17 cellular contexts compared by ENCODE assay signal in the genomic region with DNA sequence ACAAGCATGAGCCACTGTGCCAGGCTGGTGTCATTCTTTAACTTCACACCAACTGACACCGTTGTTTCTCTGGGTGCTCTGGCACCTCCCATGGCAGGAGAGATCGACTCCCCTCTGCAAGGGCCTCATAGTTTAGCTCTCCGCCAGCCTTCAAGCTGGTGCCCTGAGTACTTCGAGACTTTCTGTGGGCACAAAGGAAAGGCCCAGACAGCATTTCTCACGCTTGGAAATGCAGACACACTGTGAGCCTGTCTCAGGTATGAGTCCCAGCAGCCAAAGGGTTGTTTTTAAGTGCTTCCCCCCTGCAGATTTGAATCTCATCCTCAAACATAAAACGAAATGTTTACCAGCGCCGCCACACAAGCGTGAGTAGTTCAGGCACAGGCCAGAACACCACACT.
DNase-seq lines count a peak whose midpoint lies in the region; ATAC-seq lines count a peak whose summit lies in the region.
"Had no signal": no experiment of that assay in that cellular context is flagged by ENCODE, and none has a peak within 500 bp of the region (broad histone marks: within the 10 kb centered on the region; RNA-seq: fewer than 3 reads in every experiment).

No MANE protein-coding gene starts in this region.

- no peak overlapping the region for H3K4me3 Mint-ChIP-seq in T-helper 2 cell treated with Interferon-gamma antibody and Interleukin-4, amounts not matched to agents 5 μg/mL and 100 μg/mL, for 36 hours
- peak overlapping the region; percentile 81 for H3K4me3 Mint-ChIP-seq in activated naive CD8-positive, alpha-beta T cell
- peak overlapping the region; percentile 67 for H3K4me3 Mint-ChIP-seq in stimulated activated effector memory CD8-positive, alpha-beta T cell treated with anti-CD3 and anti-CD28 coated beads, Interleukin-12 subunit alpha, Interleukin-12 subunit beta, amount 100 ng/mL, for 72 hours
- H3K4me3 Mint-ChIP-seq: natural killer cell, type B pancreatic cell had no signal

- DNase-seq in activated T-cell treated with anti-CD3 and anti-CD28 coated beads for 1 hour (ENCODE audit: low read depth) (peak; percentile 37), activated T-cell treated with anti-CD3 and anti-CD28 coated beads for 4 hours (no peak), DMS153 treated with DMSO at 0.1 percent for 48 hours (lab: John Stamatoyannopoulos, UW; ENCODE audit: unreplicated experiment) (no peak), HUDEP-2 (lab: John Stamatoyannopoulos, UW; ENCODE audit: unreplicated experiment in 76 of 76) (no peak)
- DNase-seq in T-helper 2 cell treated with Interferon-gamma antibody and Interleukin-4, amounts not matched to agents 5 μg/mL and 100 μg/mL, for 36 hours (ENCODE audit: low spot score), result no peak
- DNase-seq in stimulated activated effector memory CD8-positive, alpha-beta T cell treated with anti-CD3 and anti-CD28 coated beads, Interleukin-12 subunit alpha, Interleukin-12 subunit beta, amount 100 ng/mL, for 72 hours (ENCODE audit: low spot score in 2 of 2), result no peak
- DNase-seq: colonic mucosa, COR-L47, natural killer cell, NCI-H2029 treated with DMSO at 0.1 percent for 48 hours, NCI-H524, PC-3 had no signal

- peak overlapping the region; percentile 49 for H3K27ac Mint-ChIP-seq in T-helper 2 cell treated with Interferon-gamma antibody and Interleukin-4, amounts not matched to agents 5 μg/mL and 100 μg/mL, for 36 hours
- peak overlapping the region; percentile 95 for H3K27ac Mint-ChIP-seq in activated naive CD8-positive, alpha-beta T cell
- H3K27ac Mint-ChIP-seq in stimulated activated effector memory CD8-positive, alpha-beta T cell treated with anti-CD3 and anti-CD28 coated beads, Interleukin-12 subunit alpha, Interleukin-12 subunit beta, amount 100 ng/mL, for 72 hours, result no peak overlapping the region
- H3K27ac Mint-ChIP-seq: type B pancreatic cell had no signal

- H3K4me1 Mint-ChIP-seq in T-helper 2 cell treated with Interferon-gamma antibody and Interleukin-4, amounts not matched to agents 5 μg/mL and 100 μg/mL, for 36 hours (ENCODE audit: low read depth), result peaks cover 39% of the 10 kb centered on the region
- H3K4me1 Mint-ChIP-seq in activated naive CD8-positive, alpha-beta T cell (ENCODE audit: low read depth), result peaks cover 92% of the 10 kb centered on the region
- H3K4me1 Mint-ChIP-seq in stimulated activated effector memory CD8-positive, alpha-beta T cell treated with anti-CD3 and anti-CD28 coated beads, Interleukin-12 subunit alpha, Interleukin-12 subunit beta, amount 100 ng/mL, for 72 hours, result peaks cover 90% of the 10 kb centered on the region

- no peaks in the 10 kb centered on the region for H3K36me3 Mint-ChIP-seq in T-helper 2 cell treated with Interferon-gamma antibody and Interleukin-4, amounts not matched to agents 5 μg/mL and 100 μg/mL, for 36 hours (ENCODE audit: low read depth)
- H3K36me3 Mint-ChIP-seq in activated naive CD8-positive, alpha-beta T cell, result no peaks in the 10 kb centered on the region
- H3K36me3 Mint-ChIP-seq in stimulated activated effector memory CD8-positive, alpha-beta T cell treated with anti-CD3 and anti-CD28 coated beads, Interleukin-12 subunit alpha, Interleukin-12 subunit beta, amount 100 ng/mL, for 72 hours, result no peaks in the 10 kb centered on the region
- H3K36me3 Mint-ChIP-seq: natural killer cell, type B pancreatic cell had no signal

- ATAC-seq in stimulated activated effector memory CD8-positive, alpha-beta T cell treated with anti-CD3 and anti-CD28 coated beads, Interleukin-12 subunit alpha, Interleukin-12 subunit beta, amount 100 ng/mL, for 72 hours, result no peak
- no peak for ATAC-seq in HG03039 (IDR thresholded peaks at IDR 0.05; ENCODE audit: unreplicated experiment)
- ATAC-seq: HCT116, natural killer cell, PC-3, psoas muscle had no signal

- H3K9me3 Mint-ChIP-seq in T-helper 2 cell treated with Interferon-gamma antibody and Interleukin-4, amounts not matched to agents 5 μg/mL and 100 μg/mL, for 36 hours, result no peaks in the 10 kb centered on the region
- no peaks in the 10 kb centered on the region for H3K9me3 Mint-ChIP-seq in activated naive CD8-positive, alpha-beta T cell (ENCODE audit: low read depth)
- H3K9me3 Mint-ChIP-seq in stimulated activated effector memory CD8-positive, alpha-beta T cell treated with anti-CD3 and anti-CD28 coated beads, Interleukin-12 subunit alpha, Interleukin-12 subunit beta, amount 100 ng/mL, for 72 hours, result no peaks in the 10 kb centered on the region
- H3K9me3 Mint-ChIP-seq: natural killer cell, type B pancreatic cell had no signal

- peaks cover 24% of the 10 kb centered on the region for H3K27me3 Mint-ChIP-seq in T-helper 2 cell treated with Interferon-gamma antibody and Interleukin-4, amounts not matched to agents 5 μg/mL and 100 μg/mL, for 36 hours (ENCODE audit: low read depth)
- no peaks in the 10 kb centered on the region for H3K27me3 Mint-ChIP-seq in activated naive CD8-positive, alpha-beta T cell
